8 cellular contexts compared by ENCODE assay signal in genomic region chr7:66994051-66994450, GRCh38. TPM values are rescaled to one million over a fixed set of nuclear protein-coding genes. Genes with fewer than 3 reads are reported as not detected.
DNase-seq lines count a peak whose midpoint lies in the region; ATAC-seq, FAIRE-seq and TF ChIP-seq lines count a peak whose summit lies in the region.
"Not testable (repeated sequence)": the region's sequence is repeated elsewhere in the genome, so short reads cannot be mapped to it uniquely, and the experiment has no call there.

No MANE protein-coding gene starts in this region.

- in situ Hi-C loops in GM12878 (cut with MboI), result not testable (repeated sequence)

- intact Hi-C loops in activated CD4-positive, alpha-beta T cell treated with anti-CD3 and anti-CD28 coated beads for 36 hours (cut with DNase I, micrococcal nuclease), result loop anchor here in 1 of 2 experiments (10.0 kb wide), 2 partner anchors 439 to 1619 kb away; partner anchors contain the start of gene ZNF92
- intact Hi-C loops in GM12878 (cut with micrococcal nuclease; ENCODE audit: unreplicated experiment) (loop anchor here (5.0 kb wide), 1 partner anchor 252 kb away; the partner anchor contains the start of gene RABGEF1), prostate gland (cut with DNase I) (loop anchor here (10.0 kb wide), 1 partner anchor 439 kb away; no protein-coding TSS in a partner anchor)
- intact Hi-C loops in esophagus squamous epithelium (cut with DNase I), result not testable (repeated sequence)

- not testable (repeated sequence) for H3K14ac ChIP-seq in mesenchymal stem cell (ENCODE audit: low read length in 2 of 2)

- not testable (repeated sequence) for H4K20me1 ChIP-seq in Loucy (ENCODE audit: insufficient read depth, low read length, poor library complexity, severe bottlenecking); GM12878 (ENCODE audit: control insufficient read depth, insufficient read depth)

- TF ChIP-seq POLR2A in GM12878 (IDR thresholded peaks at IDR 0.05; ENCODE audit: low read depth, low read length); esophagus squamous epithelium (IDR thresholded peaks at IDR 0.05); prostate gland (IDR thresholded peaks at IDR 0.05): not testable (repeated sequence)

- not testable (repeated sequence) for TF ChIP-seq EP300 in GM12878 (IDR thresholded peaks at IDR 0.05; ENCODE audit: borderline replicate concordance in 1 of 2, control insufficient read depth in 1 of 2, low read depth in 2 of 2, low read length in 2 of 2)

- not testable (repeated sequence) for H2AK5ac ChIP-seq in mesenchymal stem cell (ENCODE audit: low read length, severe bottlenecking)

- H3K27ac ChIP-seq in CD8-positive, alpha-beta memory T cell (ENCODE audit: low read depth, low read length), result peak overlapping the region; percentile 98
- not testable (repeated sequence) for H3K27ac ChIP-seq in GM12878 (ENCODE audit: control insufficient read depth, insufficient read depth)
- H3K27ac ChIP-seq in esophagus squamous epithelium (peak overlapping the region; percentile 99 to 100 (median 100)), mesenchymal stem cell (ENCODE audit: low read length, poor library complexity, severe bottlenecking) (peak overlapping the region; percentile 73), prostate gland (peak overlapping the region; percentile 97 to 99)

- not testable (repeated sequence) for H2BK120ac ChIP-seq in mesenchymal stem cell (ENCODE audit: low read depth, low read length)

- H3K23ac ChIP-seq in mesenchymal stem cell (ENCODE audit: low read length in 2 of 2), result not testable (repeated sequence)

- SMC1A ChIA-PET in GM12878 (lab: Charles Lee; ENCODE audit: uncharacterized antibody, unreplicated experiment), result not testable (repeated sequence)

- not testable (repeated sequence) for H2BK12ac ChIP-seq in mesenchymal stem cell (ENCODE audit: low read length in 2 of 2)

- not testable (repeated sequence) for TF ChIP-seq RAD21 in GM12878 (IDR thresholded peaks at IDR 0.05; ENCODE audit: insufficient read depth, low read depth, low read length)

- H3K9me3 ChIP-seq in CD8-positive, alpha-beta memory T cell (ENCODE audit: low read length); Loucy (ENCODE audit: insufficient read depth, low read depth, low read length); GM12878 (replicated peaks; ENCODE audit: control insufficient read depth, insufficient read depth, low read length); esophagus squamous epithelium; mesenchymal stem cell (ENCODE audit: control insufficient read depth, low read length); prostate gland: not testable (repeated sequence)

- not testable (repeated sequence) for H2BK15ac ChIP-seq in mesenchymal stem cell (ENCODE audit: low read depth, poor library complexity, severe bottlenecking)

- not testable (repeated sequence) for H3K27me3 ChIP-seq in CD8-positive, alpha-beta memory T cell (ENCODE audit: insufficient read depth, low read length, poor library complexity, severe bottlenecking); Loucy (ENCODE audit: insufficient read depth, low read length, poor library complexity, severe bottlenecking); GM12878 (replicated peaks in 1 of 2; ENCODE audit: control insufficient read depth in 2 of 2, insufficient read depth in 2 of 2, low read length in 1 of 2); esophagus squamous epithelium; mesenchymal stem cell (ENCODE audit: control insufficient read depth in 1 of 2, insufficient read depth in 1 of 2, low read length in 2 of 2); prostate gland (replicated peaks; ENCODE audit: insufficient read depth)

- not testable (repeated sequence) for H3K9me3 Mint-ChIP-seq in CD8-positive, alpha-beta memory T cell; activated CD4-positive, alpha-beta T cell treated with anti-CD3 and anti-CD28 coated beads for 36 hours (ENCODE audit: low read depth); type B pancreatic cell

- peaks cover 15% of the 10 kb centered on the region for H3K36me3 ChIP-seq in CD8-positive, alpha-beta memory T cell (ENCODE audit: insufficient read depth, low read length)
- H3K36me3 ChIP-seq in Loucy (ENCODE audit: insufficient read depth, low read length); GM12878 (ENCODE audit: control insufficient read depth in 2 of 2, insufficient read depth in 2 of 2, low read length in 1 of 2); prostate gland: not testable (repeated sequence)
- H3K36me3 ChIP-seq in esophagus squamous epithelium (peaks cover 11 to 53% (median 33%) of the 10 kb centered on the region in 3 donors), mesenchymal stem cell (ENCODE audit: control insufficient read depth in 1 of 2, insufficient read depth in 2 of 2, low read depth in 1 of 2, low read length in 2 of 2) (peaks cover 8 to 35% of the 10 kb centered on the region in 2 experiments)

- not testable (repeated sequence) for H3K9me2 ChIP-seq in Loucy (replicated peaks; ENCODE audit: low read depth, low read length)

- H2BK5ac ChIP-seq in mesenchymal stem cell (ENCODE audit: low read depth, low read length, poor library complexity, severe bottlenecking), result not testable (repeated sequence)

- peak overlapping the region; percentile 94 to 100 (median 98) for H3K4me3 Mint-ChIP-seq in CD8-positive, alpha-beta memory T cell
- H3K4me3 Mint-ChIP-seq in activated CD4-positive, alpha-beta T cell treated with anti-CD3 and anti-CD28 coated beads for 36 hours, result peak overlapping the region; percentile 97
- H3K4me3 Mint-ChIP-seq in type B pancreatic cell, result peak overlapping the region; percentile 99

- H3K18ac ChIP-seq in mesenchymal stem cell (ENCODE audit: low read depth in 1 of 2, low read length in 2 of 2), result not testable (repeated sequence)

- peaks cover 23% of the 10 kb centered on the region for H3K4me1 ChIP-seq in CD8-positive, alpha-beta memory T cell (ENCODE audit: insufficient read depth, low read length)
- H3K4me1 ChIP-seq in Loucy (ENCODE audit: insufficient read depth, low read length, poor library complexity, severe bottlenecking); GM12878 (ENCODE audit: control insufficient read depth, insufficient read depth, low read length); mesenchymal stem cell (ENCODE audit: control insufficient read depth, insufficient read depth, low read depth, low read length); prostate gland (replicated peaks): not testable (repeated sequence)
- peaks cover 0 to 41% (median 16%) of the 10 kb centered on the region in 3 donors for H3K4me1 ChIP-seq in esophagus squamous epithelium

- H4K8ac ChIP-seq in mesenchymal stem cell (ENCODE audit: low read length), result not testable (repeated sequence)

- not testable (repeated sequence) for H3K27me3 Mint-ChIP-seq in CD8-positive, alpha-beta memory T cell; activated CD4-positive, alpha-beta T cell treated with anti-CD3 and anti-CD28 coated beads for 36 hours; type B pancreatic cell

- not testable (repeated sequence) for DNase-seq in CD8-positive, alpha-beta memory T cell; activated CD4-positive, alpha-beta T cell treated with anti-CD3 and anti-CD28 coated beads for 36 hours; GM12878 (ENCODE audit: low read depth, low spot score); esophagus squamous epithelium (lab: John Stamatoyannopoulos, UW); mesenchymal stem cell; prostate gland (ENCODE audit: low spot score); type B pancreatic cell (ENCODE audit: extremely low spot score, unreplicated experiment)

- POLR2A ChIA-PET in CD8-positive, alpha-beta memory T cell (lab: Charles Lee), result interaction anchor here (0.7 to 1.9 kb wide), 3 partner anchors 71 to 254 kb away, joined by 7 to 22 read pairs (median 7); partner anchors contain the start of genes RABGEF1 and TMEM248
- POLR2A ChIA-PET in activated CD4-positive, alpha-beta T cell treated with anti-CD3 and anti-CD28 coated beads for 36 hours (lab: Charles Lee); GM12878 (lab: Charles Lee): not testable (repeated sequence)

- peaks cover 24 to 47% (median 32%) of the 10 kb centered on the region in 3 donors for H3K4me1 Mint-ChIP-seq in CD8-positive, alpha-beta memory T cell
- H3K4me1 Mint-ChIP-seq in activated CD4-positive, alpha-beta T cell treated with anti-CD3 and anti-CD28 coated beads for 36 hours, result peaks cover 30% of the 10 kb centered on the region
- not testable (repeated sequence) for H3K4me1 Mint-ChIP-seq in type B pancreatic cell (ENCODE audit: unreplicated experiment)

- WGBS in GM12878 (ENCODE audit: insufficient coverage, insufficient replicate concordance, low lambda C conversion rate, missing lambda C conversion rate), result 52% methylated on average over 5 of the region's 5 CpGs
- WGBS in esophagus squamous epithelium, 2 donors, result 38 to 47% methylated on average over 3 to 5 of the region's 5 CpGs
- WGBS in mesenchymal stem cell, result 64% methylated on average over 2 of the region's 5 CpGs
- 41% methylated on average over 5 of the region's 5 CpGs for WGBS in prostate gland

- H3K36me3 Mint-ChIP-seq in CD8-positive, alpha-beta memory T cell, result peaks cover 6 to 67% (median 13%) of the 10 kb centered on the region in 3 donors
- peaks cover 28% of the 10 kb centered on the region for H3K36me3 Mint-ChIP-seq in activated CD4-positive, alpha-beta T cell treated with anti-CD3 and anti-CD28 coated beads for 36 hours (ENCODE audit: low read depth)
- peaks cover 13% of the 10 kb centered on the region for H3K36me3 Mint-ChIP-seq in type B pancreatic cell

- not testable (repeated sequence) for ATAC-seq in activated CD4-positive, alpha-beta T cell treated with anti-CD3 and anti-CD28 coated beads for 36 hours; GM12878

- H3K4me2 ChIP-seq in Loucy (ENCODE audit: low read depth, low read length, poor library complexity, severe bottlenecking) (peak overlapping the region; percentile 83), GM12878 (ENCODE audit: control insufficient read depth, insufficient read depth) (peak overlapping the region; percentile 84)
- not testable (repeated sequence) for H3K4me2 ChIP-seq in mesenchymal stem cell (ENCODE audit: low read length, poor library complexity, severe bottlenecking)

- BruUV-seq in GM12878 (replicated peaks; lab: Mats Ljungman, UMichigan), result not testable (repeated sequence)

- peak overlapping the region; percentile 89 for H3K4me3 ChIP-seq in CD8-positive, alpha-beta memory T cell (ENCODE audit: low read length)
- H3K4me3 ChIP-seq in Loucy (ENCODE audit: low read length, poor library complexity, severe bottlenecking) (peak overlapping the region; percentile 80), GM12878 (peak overlapping the region; percentile 88), esophagus squamous epithelium (peak overlapping the region; percentile 88 to 91 (median 90)), mesenchymal stem cell (ENCODE audit: insufficient read depth in 1 of 2, low read depth in 1 of 2, low read length in 2 of 2) (peak overlapping the region in 1 of 2 experiments; percentile 89), prostate gland (peak overlapping the region; percentile 78 to 92)

- FAIRE-seq in GM12878 (lab: Jason Lieb, UNC), result not testable (repeated sequence)

- RAD21 ChIA-PET in GM12878 (lab: Charles Lee; ENCODE audit: unreplicated experiment), result not testable (repeated sequence)

- H3F3A ChIP-seq in Loucy (ENCODE audit: low read depth), result not testable (repeated sequence)

- peak overlapping the region; percentile 97 to 100 (median 100) for H3K27ac Mint-ChIP-seq in CD8-positive, alpha-beta memory T cell
- H3K27ac Mint-ChIP-seq in activated CD4-positive, alpha-beta T cell treated with anti-CD3 and anti-CD28 coated beads for 36 hours, result peak overlapping the region; percentile 100
- H3K27ac Mint-ChIP-seq in type B pancreatic cell, result peak overlapping the region; percentile 100

- CTCF ChIA-PET in CD8-positive, alpha-beta memory T cell (lab: Charles Lee), result interaction anchor here (0.9 to 1.8 kb wide), 2 partner anchors 13 to 149 kb away, joined by 3 to 4 read pairs; no protein-coding TSS in a partner anchor
- CTCF ChIA-PET in activated CD4-positive, alpha-beta T cell treated with anti-CD3 and anti-CD28 coated beads for 36 hours (lab: Charles Lee), result interaction anchor here (1.0 kb wide), 1 partner anchor 17 kb away, joined by 3 read pairs; no protein-coding TSS in a partner anchor
- CTCF ChIA-PET in GM12878 (lab: Yijun Ruan, JAX), result interaction anchor here (1.2 kb wide), 1 partner anchor 313 kb away, joined by 4 read pairs; no protein-coding TSS in a partner anchor

- not testable (repeated sequence) for TF ChIP-seq CTCF in Loucy (conservative IDR thresholded peaks at IDR 0.05; ENCODE audit: low read length); GM12878 (IDR thresholded peaks at IDR 0.05 in 2 of 3, conservative IDR thresholded peaks at IDR 0.05 in 1 of 3; ENCODE audit: control insufficient read depth in 2 of 3, extremely low read depth in 1 of 3, insufficient read depth in 1 of 3, low read depth in 3 of 3, low read length in 3 of 3); esophagus squamous epithelium (IDR thresholded peaks at IDR 0.05); prostate gland (IDR thresholded peaks at IDR 0.05); type B pancreatic cell (conservative IDR thresholded peaks at IDR 0.05)

- not testable (repeated sequence) for H4K91ac ChIP-seq in mesenchymal stem cell (ENCODE audit: low read length)

- not testable (repeated sequence) for H3K4ac ChIP-seq in mesenchymal stem cell (ENCODE audit: low read depth in 1 of 2, low read length in 2 of 2)

- not testable (repeated sequence) for H2AFZ ChIP-seq in Loucy (ENCODE audit: low read length); GM12878 (ENCODE audit: control insufficient read depth, low read depth, low read length); mesenchymal stem cell (ENCODE audit: low read depth, low read length)

- peak overlapping the region; percentile 78 for H3K9ac ChIP-seq in Loucy (ENCODE audit: low read depth, low read length, poor library complexity, severe bottlenecking)
- H3K9ac ChIP-seq in GM12878 (ENCODE audit: control insufficient read depth, insufficient read depth, low read length), result peak overlapping the region; percentile 76
- peak overlapping the region; percentile 96 for H3K9ac ChIP-seq in mesenchymal stem cell (ENCODE audit: low read length)

- H3K79me1 ChIP-seq in mesenchymal stem cell (replicated peaks; ENCODE audit: low read length, poor library complexity, severe bottlenecking), result not testable (repeated sequence)

- H3K79me2 ChIP-seq in Loucy (ENCODE audit: insufficient read depth, low read length) (peaks cover 33% of the 10 kb centered on the region), GM12878 (ENCODE audit: control insufficient read depth, insufficient read depth, low read length) (peaks cover 14% of the 10 kb centered on the region)

RNA-seq across cellular contexts. Expression of gene SBDS, which starts 1.3 kb away (rescaled TPM):
- 10 to 100 TPM; 91.6 to 92.0 TPM for total RNA-seq in CD8-positive, alpha-beta memory T cell
- 79.5 TPM for polyA plus RNA-seq in CD8-positive, alpha-beta memory T cell
- total RNA-seq in activated CD4-positive, alpha-beta T cell treated with anti-CD3 and anti-CD28 coated beads for 36 hours, result 10 to 100 TPM; 53.8 to 66.0 TPM
- 5.2 and 9.0 TPM in 2 replicates for total RNA-seq in GM12878 (2013; cell fraction: nucleolus; rRNA removed)
- 28.7 and 33.1 TPM in 2 replicates for total RNA-seq in GM12878 (2014; rRNA removed)
- 33.2 and 35.4 TPM in 2 replicates for total RNA-seq in GM12878 (2014; rRNA removed; fragmentation: Illumina TruSeq; extraction: Trizol)
- 29.4 and 31.2 TPM in 2 replicates for total RNA-seq in GM12878 (2021)
- polyA plus RNA-seq in GM12878 (2011; ENCODE audit: low read depth), result 19.8 TPM
- 31.0 and 52.0 TPM in 2 replicates for polyA plus RNA-seq in GM12878 (2011; rRNA removed)
- polyA plus RNA-seq in GM12878 (2011; cell fraction: cytosol; rRNA removed), result 10.0 and 13.9 TPM in 2 replicates
- 9.9 and 13.1 TPM in 2 replicates for polyA plus RNA-seq in GM12878 (2011; cell fraction: nucleus; rRNA removed)
- polyA plus RNA-seq in GM12878 (2012), result 25.1 and 25.9 TPM in 2 replicates
- 46.6 and 61.2 TPM in 2 replicates for polyA plus RNA-seq in GM12878 (2014; fragmentation: Illumina TruSeq; extraction: Trizol)
- polyA plus RNA-seq in GM12878 (2014; fragmentation: Nextera tagmentation; extraction: Ambion mirVana), result 10 to 100 TPM; 22.4 to 34.3 TPM
- 26.7 and 30.9 TPM in 2 replicates for polyA plus RNA-seq in GM12878 (2014; rRNA removed)
- polyA plus RNA-seq in GM12878 (2016; fragmentation: Nextera tagmentation; extraction: Ambion mirVana), result 10 to 100 TPM; 60.1 to 63.0 TPM
- 6.9 and 14.0 TPM in 2 replicates for polyA minus RNA-seq in GM12878 (2011; rRNA and poly(A)+ RNA removed)
- polyA minus RNA-seq in GM12878 (2011; cell fraction: cytosol; rRNA and poly(A)+ RNA removed), result 11.2 and 12.4 TPM in 2 replicates
- 5.4 and 11.7 TPM in 2 replicates for polyA minus RNA-seq in GM12878 (2011; cell fraction: nucleus; rRNA and poly(A)+ RNA removed)
- 100 to 1,000 TPM in 2 of 4 donors, 10 to 100 TPM in 2; 55.8 to 133 (median 98.8) TPM for total RNA-seq in esophagus squamous epithelium
- 134 TPM for polyA plus RNA-seq in mesenchymal stem cell (2013, experiment 1 of 2)
- polyA plus RNA-seq in mesenchymal stem cell (2013, experiment 2 of 2), result 139 TPM
- total RNA-seq in prostate gland, result 10 to 100 TPM; 58.6 to 94.0 TPM
- 50.1 and 75.7 TPM in 2 replicates for total RNA-seq in type B pancreatic cell (ENCODE audit: low replicate concordance)

RNA-seq across cellular contexts. Expression of gene TYW1, which starts 2.6 kb away (rescaled TPM):
- total RNA-seq in CD8-positive, alpha-beta memory T cell, result 10 to 100 TPM; 20.2 to 21.5 TPM
- polyA plus RNA-seq in CD8-positive, alpha-beta memory T cell, result 26.5 TPM
- 10 to 100 TPM; 13.1 to 14.7 TPM for total RNA-seq in activated CD4-positive, alpha-beta T cell treated with anti-CD3 and anti-CD28 coated beads for 36 hours
- 68.4 and 80.7 TPM in 2 replicates for total RNA-seq in GM12878 (2013; cell fraction: nucleolus; rRNA removed)
- 18.2 and 19.6 TPM in 2 replicates for total RNA-seq in GM12878 (2014; rRNA removed)
- total RNA-seq in GM12878 (2014; rRNA removed; fragmentation: Illumina TruSeq; extraction: Trizol), result 20.9 and 23.7 TPM in 2 replicates
- 18.7 and 18.9 TPM in 2 replicates for total RNA-seq in GM12878 (2021)
- polyA plus RNA-seq in GM12878 (2011; ENCODE audit: low read depth), result 7.5 TPM
- 16.9 and 19.3 TPM in 2 replicates for polyA plus RNA-seq in GM12878 (2011; rRNA removed)
- 11.9 and 12.1 TPM in 2 replicates for polyA plus RNA-seq in GM12878 (2011; cell fraction: cytosol; rRNA removed)
- 9.4 and 10.9 TPM in 2 replicates for polyA plus RNA-seq in GM12878 (2011; cell fraction: nucleus; rRNA removed)
- 9.2 and 10.2 TPM in 2 replicates for polyA plus RNA-seq in GM12878 (2012)
- 21.6 and 21.9 TPM in 2 replicates for polyA plus RNA-seq in GM12878 (2014; fragmentation: Illumina TruSeq; extraction: Trizol)
- polyA plus RNA-seq in GM12878 (2014; fragmentation: Nextera tagmentation; extraction: Ambion mirVana), result 10 to 100 TPM; 11.3 to 17.4 TPM
- polyA plus RNA-seq in GM12878 (2014; rRNA removed), result 13.7 and 15.3 TPM in 2 replicates
- 10 to 100 TPM; 26.5 to 29.0 TPM for polyA plus RNA-seq in GM12878 (2016; fragmentation: Nextera tagmentation; extraction: Ambion mirVana)
- 27.8 and 29.3 TPM in 2 replicates for polyA minus RNA-seq in GM12878 (2011; rRNA and poly(A)+ RNA removed)
- polyA minus RNA-seq in GM12878 (2011; cell fraction: cytosol; rRNA and poly(A)+ RNA removed), result 5.5 and 7.2 TPM in 2 replicates
- 15.5 and 15.9 TPM in 2 replicates for polyA minus RNA-seq in GM12878 (2011; cell fraction: nucleus; rRNA and poly(A)+ RNA removed)
- 10 to 100 TPM in 3 of 4 donors, 1 to 10 TPM in 1; 6.8 to 24.6 (median 17.5) TPM for total RNA-seq in esophagus squamous epithelium
- polyA plus RNA-seq in mesenchymal stem cell (2013, experiment 1 of 2), result 10.9 TPM
- polyA plus RNA-seq in mesenchymal stem cell (2013, experiment 2 of 2), result 10.6 TPM
- 10 to 100 TPM; 24.6 to 30.6 TPM for total RNA-seq in prostate gland
- total RNA-seq in type B pancreatic cell (ENCODE audit: low replicate concordance), result 14.3 and 17.7 TPM in 2 replicates
